16 cellular contexts compared by ENCODE assay signal in genomic region chr1:44537961-44538360, GRCh38.
DNase-seq lines count a peak whose midpoint lies in the region; FAIRE-seq and TF ChIP-seq lines count a peak whose summit lies in the region.
"Had no signal": no experiment of that assay in that cellular context is flagged by ENCODE, and none has a peak within 500 bp of the region (broad histone marks: within the 10 kb centered on the region; RNA-seq: fewer than 3 reads in every experiment).

No MANE protein-coding gene starts in this region.

- POLR2A ChIA-PET in H1 (lab: Charles Lee; ENCODE audit: partially characterized antibody), result interaction anchor here (1.0 to 1.2 kb wide), 3 partner anchors 9 to 37 kb away, joined by 3 to 4 read pairs (median 3); no protein-coding TSS in a partner anchor

- no peak overlapping the region for H4K8ac ChIP-seq in H1 (ENCODE audit: extremely low read depth, insufficient read depth, low read length)

- H3K79me1 ChIP-seq in H1 (ENCODE audit: low read depth, low read length), result peaks cover 2% of the 10 kb centered on the region; the same call in 1 of the 2 replicates

- H3K4me3 ChIP-seq in H1 (ENCODE audit: extremely low read depth in 1 of 4, insufficient read depth in 2 of 4, low read depth in 3 of 4, low read length in 4 of 4), result no peak overlapping the region
- H3K4me3 ChIP-seq in small intestine (ENCODE audit: low read depth in 1 of 2, low read length in 2 of 2), result no peak overlapping the region
- H3K4me3 ChIP-seq: BLaER1 treated with 17β-estradiol and CSF1 and Interleukin-3, amounts not matched to agents 10 nM and 100 nM; GM23248 had no signal

- H4K20me1 ChIP-seq in H1 (replicated peaks in 1 of 2; ENCODE audit: control insufficient read depth in 1 of 2, insufficient read depth in 2 of 2, low read length in 2 of 2), result no peaks in the 10 kb centered on the region
- H4K20me1 ChIP-seq: BLaER1 treated with 17β-estradiol and CSF1 and Interleukin-3, amounts not matched to agents 10 nM and 100 nM had no signal

- peaks cover 2% of the 10 kb centered on the region; the same call in 1 of the 2 replicates for H3K23me2 ChIP-seq in H1 (ENCODE audit: low read depth, low read length)

- H3K4me1 ChIP-seq in H1 (replicated peaks in 1 of 4; ENCODE audit: control insufficient read depth in 3 of 4, insufficient read depth in 4 of 4, low read length in 3 of 4) (peaks cover 20 to 46% (median 37%) of the 10 kb centered on the region in 4 experiments), small intestine (ENCODE audit: control insufficient read depth in 2 of 2, insufficient read depth in 1 of 2, low read depth in 1 of 2, low read length in 1 of 2) (no peaks in the 10 kb centered on the region)
- H3K4me1 ChIP-seq: BLaER1 treated with 17β-estradiol and CSF1 and Interleukin-3, amounts not matched to agents 10 nM and 100 nM had no signal

- H3K36me3 ChIP-seq in H1 (ENCODE audit: control insufficient read depth in 2 of 4, insufficient read depth in 4 of 4, low read length in 3 of 4) (no peaks in the 10 kb centered on the region), small intestine (ENCODE audit: control insufficient read depth in 2 of 2, insufficient read depth in 2 of 2, low read length in 2 of 2) (no peaks in the 10 kb centered on the region)
- H3K36me3 ChIP-seq: BLaER1 treated with 17β-estradiol and CSF1 and Interleukin-3, amounts not matched to agents 10 nM and 100 nM had no signal

- no peak overlapping the region for H3K18ac ChIP-seq in H1 (ENCODE audit: extremely low read depth, low read length)

- no peak for TF ChIP-seq POLR2A in H1 (IDR thresholded peaks at IDR 0.05; ENCODE audit: control extremely low read depth in 1 of 2, low read depth in 2 of 2, low read length in 2 of 2)

- FAIRE-seq in H1 (lab: Jason Lieb, UNC), result no peak
- FAIRE-seq in small intestine (lab: Jason Lieb, UNC), result no peak
- FAIRE-seq: GM19239, HepG2 had no signal

- CTCF ChIA-PET in H1 (lab: Charles Lee; ENCODE audit: partially characterized antibody), result interaction anchor here (0.7 to 12.2 kb wide), 6 partner anchors 9 to 115 kb away, joined by 3 to 78 read pairs (median 4); no protein-coding TSS in a partner anchor

- DNase-seq in caudate nucleus (lab: John Stamatoyannopoulos, UW) (no peak), H1 (ENCODE audit: low read depth in 1 of 2, low spot score in 2 of 2) (no peak), small intestine (peak; percentile 95), GM20000 (ENCODE audit: low spot score) (no peak), NCI-H774 (lab: John Stamatoyannopoulos, UW) (no peak), NCI-H128 (lab: John Stamatoyannopoulos, UW; ENCODE audit: unreplicated experiment) (no peak), dedifferentiated amniotic fluid mesenchymal stem cell (ENCODE audit: extremely low spot score) (no peak)
- DNase-seq: Calu3; CD8-positive, alpha-beta T cell; DMS79 treated with DMSO at 0.1 percent for 48 hours; GF-D8; GM23248; H7 had no signal

- H2BK5ac ChIP-seq in H1 (ENCODE audit: low read depth, low read length), result peak overlapping the region; percentile 49; the same call in 1 of the 2 replicates

- no peak overlapping the region for H2BK12ac ChIP-seq in H1 (ENCODE audit: low read depth, low read length)

- H3K9me3 ChIP-seq in H1 (ENCODE audit: insufficient read depth in 2 of 2, low read depth in 1 of 2, low read length in 1 of 2) (no peaks in the 10 kb centered on the region), small intestine (ENCODE audit: control insufficient read depth, low read depth) (no peaks in the 10 kb centered on the region)

- H3K56ac ChIP-seq in H1 (replicated peaks; ENCODE audit: insufficient read length, low read depth, low read length), result no peak overlapping the region

- TF ChIP-seq RAD21 in H1 (IDR thresholded peaks at IDR 0.05 in 1 of 2, conservative IDR thresholded peaks at IDR 0.05 in 1 of 2; ENCODE audit: low read depth in 2 of 2, low read length in 2 of 2), result no peak

- no peak for TF ChIP-seq EP300 in H1 (IDR thresholded peaks at IDR 0.05; ENCODE audit: borderline replicate concordance in 1 of 2, low read depth in 2 of 2, low read length in 2 of 2)

- H3K79me2 ChIP-seq in H1 (ENCODE audit: control insufficient read depth in 1 of 2, insufficient read depth in 2 of 2, low read length in 2 of 2), result peaks cover 0 to 19% of the 10 kb centered on the region in 2 experiments; a peak in 1 of 4 replicates

- H2BK15ac ChIP-seq in H1 (ENCODE audit: low read length), result no peak overlapping the region

- WGBS in H1 (ENCODE audit: extremely low coverage in 1 of 2, insufficient coverage in 1 of 2, insufficient read length in 1 of 2, insufficient replicate concordance in 2 of 2, low coverage in 1 of 2, low lambda C conversion rate in 2 of 2, missing lambda C conversion rate in 1 of 2), 2 experiments, result 80% methylated on average over 3 of the region's 3 CpGs; no CpG with 5 or more reads in 1 of the 2 experiments
- WGBS in small intestine, 3 donors, result 10 to 60% (median 29%) methylated on average over 3 of the region's 3 CpGs

- H2BK20ac ChIP-seq in H1 (ENCODE audit: low read length), result no peak overlapping the region

- TF ChIP-seq CTCF in H1 (IDR thresholded peaks at IDR 0.05; ENCODE audit: control extremely low read depth in 1 of 3, insufficient read depth in 1 of 3, low read depth in 1 of 3, low read length in 3 of 3) (no peak), GM20000 (IDR thresholded peaks at IDR 0.05; ENCODE audit: extremely low read depth, missing control alignments) (no peak)

- H4K5ac ChIP-seq in H1 (ENCODE audit: insufficient read length, low read depth, low read length), result no peak overlapping the region

- peak overlapping the region; percentile 1 for H2BK120ac ChIP-seq in H1 (replicated peaks; ENCODE audit: low read depth, low read length)

- no peaks in the 10 kb centered on the region for H3K27me3 ChIP-seq in H1 (replicated peaks in 1 of 4; ENCODE audit: control insufficient read depth in 3 of 4, extremely low read depth in 1 of 4, insufficient read depth in 3 of 4, low read length in 3 of 4)
- H3K27me3 ChIP-seq in small intestine (ENCODE audit: control insufficient read depth in 2 of 2, insufficient read depth in 2 of 2, low read length in 2 of 2), result no peaks in the 10 kb centered on the region
- H3K27me3 ChIP-seq: BLaER1 treated with 17β-estradiol and CSF1 and Interleukin-3, amounts not matched to agents 10 nM and 100 nM had no signal

- no peak overlapping the region for H2AFZ ChIP-seq in H1 (ENCODE audit: low read length)
- H2AFZ ChIP-seq: GM23248 had no signal

- H3K4ac ChIP-seq in H1 (replicated peaks; ENCODE audit: insufficient read length, low read depth, low read length), result no peak overlapping the region

- H2AK5ac ChIP-seq in H1 (ENCODE audit: low read depth, low read length), result no peak overlapping the region

- H4K91ac ChIP-seq in H1 (replicated peaks; ENCODE audit: insufficient read length, low read length), result no peak overlapping the region

- H3K23ac ChIP-seq in H1 (ENCODE audit: insufficient read length), result no peak overlapping the region

- peak overlapping the region in 1 of 2 experiments; percentile 67; a peak in 1 of 4 replicates for H3K4me2 ChIP-seq in H1 (ENCODE audit: insufficient read depth in 1 of 2, low read depth in 2 of 2, low read length in 2 of 2)
- H3K4me2 ChIP-seq: BLaER1 treated with 17β-estradiol and CSF1 and Interleukin-3, amounts not matched to agents 10 nM and 100 nM had no signal

- H3K9ac ChIP-seq in H1 (replicated peaks in 1 of 4; ENCODE audit: extremely low read depth in 1 of 4, low read depth in 3 of 4, low read length in 3 of 4), result no peak overlapping the region
- H3K9ac ChIP-seq: BLaER1 treated with 17β-estradiol and CSF1 and Interleukin-3, amounts not matched to agents 10 nM and 100 nM; GM23248 had no signal

- H3K27ac ChIP-seq in caudate nucleus (ENCODE audit: low read depth, low read length) (peak overlapping the region; percentile 76), H1 (ENCODE audit: low read depth, low read length) (no peak overlapping the region), small intestine (ENCODE audit: low read depth in 1 of 2, low read length in 1 of 2) (peak overlapping the region in 1 of 2 donors; percentile 85)
- H3K27ac ChIP-seq: BLaER1 treated with 17β-estradiol and CSF1 and Interleukin-3, amounts not matched to agents 10 nM and 100 nM; GM23248 had no signal

- no peak overlapping the region for H3K14ac ChIP-seq in H1 (ENCODE audit: insufficient read length)

TF ChIP-seq in H1, 55 proteins besides CTCF, POLR2A, EP300 and RAD21:
- TF ChIP-seq MAFK (IDR thresholded peaks at IDR 0.05; ENCODE audit: low read depth, low read length) (no peak), BCL11A (IDR thresholded peaks at IDR 0.05; ENCODE audit: low read depth in 2 of 2, low read length in 2 of 2) (no peak)
